ENCODE assay signal across 18 cellular contexts in the genomic region with DNA sequence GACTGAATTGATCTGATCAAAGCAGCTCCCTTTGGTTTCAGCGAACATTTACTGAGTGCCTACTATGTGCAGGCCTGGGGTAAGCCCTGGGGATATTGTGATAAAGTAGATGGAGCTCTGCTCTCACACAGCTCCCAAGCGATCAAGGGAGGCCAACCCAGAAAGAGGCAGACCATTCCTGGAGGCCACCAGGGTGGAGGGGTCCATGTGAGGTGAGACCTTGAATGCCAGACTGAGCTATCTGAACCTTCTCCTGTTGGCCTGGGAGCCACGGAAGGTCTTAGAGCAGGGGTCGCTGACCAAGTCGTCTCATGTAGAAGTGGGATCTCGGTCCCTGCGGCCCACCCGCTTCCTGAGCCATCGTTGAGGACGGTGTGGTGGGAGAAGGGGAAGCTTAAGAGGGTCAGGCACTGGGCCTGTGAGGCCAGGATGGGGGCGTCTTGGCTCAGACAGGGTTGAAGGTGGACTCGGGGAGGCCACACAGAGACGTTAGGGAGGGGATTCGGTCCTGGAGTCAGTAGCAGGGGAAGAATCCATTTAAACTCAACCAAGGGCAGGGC.
"Had no signal": no experiment of that assay in that cellular context is flagged by ENCODE, and none has a peak within 500 bp of the region (broad histone marks: within the 10 kb centered on the region; RNA-seq: fewer than 3 reads in every experiment).

No MANE protein-coding gene starts in this region.

- H3K4me3 Mint-ChIP-seq: activated naive CD8-positive, alpha-beta T cell treated with anti-CD3 and anti-CD28 coated beads, Interleukin-2, amount 10 ng/mL, durations not matched to agents 7 days and 5 days; activated T-helper 1 cell treated with anti-CD3 and anti-CD28 coated beads, Interleukin-12 subunit alpha, Interleukin-12 subunit beta, Interleukin-2, Interleukin-4 antibody, amounts not matched to agents 30 ng/mL and 10 ng/mL and 1 ng/mL, durations not matched to agents 14 hours and 24 hours and 36 hours; immature natural killer cell; naive thymus-derived CD4-positive, alpha-beta T cell; type B pancreatic cell had no signal

- H3K27me3 ChIP-seq: brain microvascular endothelial cell, gastrocnemius medialis, heart left ventricle had no signal

- H3K27me3 Mint-ChIP-seq: naive thymus-derived CD4-positive, alpha-beta T cell; type B pancreatic cell had no signal

- H3K9me3 ChIP-seq: gastrocnemius medialis, heart left ventricle, lower lobe of right lung had no signal

- H3K27ac ChIP-seq: brain microvascular endothelial cell, lower lobe of right lung had no signal

- H3K9me3 Mint-ChIP-seq: activated naive CD8-positive, alpha-beta T cell treated with anti-CD3 and anti-CD28 coated beads, Interleukin-2, amount 10 ng/mL, durations not matched to agents 7 days and 5 days; activated T-helper 1 cell treated with anti-CD3 and anti-CD28 coated beads, Interleukin-12 subunit alpha, Interleukin-12 subunit beta, Interleukin-2, Interleukin-4 antibody, amounts not matched to agents 30 ng/mL and 10 ng/mL and 1 ng/mL, durations not matched to agents 14 hours and 24 hours and 36 hours; immature natural killer cell; naive thymus-derived CD4-positive, alpha-beta T cell; type B pancreatic cell had no signal

- H3K36me3 Mint-ChIP-seq: activated naive CD8-positive, alpha-beta T cell treated with anti-CD3 and anti-CD28 coated beads, Interleukin-2, amount 10 ng/mL, durations not matched to agents 7 days and 5 days; immature natural killer cell; naive thymus-derived CD4-positive, alpha-beta T cell; type B pancreatic cell had no signal

- ATAC-seq: gastrocnemius medialis; heart left ventricle; naive thymus-derived CD4-positive, alpha-beta T cell had no signal

- H3K36me3 ChIP-seq: brain microvascular endothelial cell, gastrocnemius medialis, heart left ventricle, lower lobe of right lung had no signal

- H3K4me1 Mint-ChIP-seq: immature natural killer cell had no signal

- H3K4me3 ChIP-seq: gastrocnemius medialis, heart left ventricle, lower lobe of right lung had no signal

- H3K27ac Mint-ChIP-seq: activated naive CD8-positive, alpha-beta T cell treated with anti-CD3 and anti-CD28 coated beads, Interleukin-2, amount 10 ng/mL, durations not matched to agents 7 days and 5 days; activated T-helper 1 cell treated with anti-CD3 and anti-CD28 coated beads, Interleukin-12 subunit alpha, Interleukin-12 subunit beta, Interleukin-2, Interleukin-4 antibody, amounts not matched to agents 30 ng/mL and 10 ng/mL and 1 ng/mL, durations not matched to agents 14 hours and 24 hours and 36 hours; immature natural killer cell had no signal

- DNase-seq: activated CD4-positive, alpha-beta T cell treated with anti-CD3 and anti-CD28 coated beads, Interleukin-2, amount 50 U/mL, for 1 hour; activated CD8-positive, alpha-beta memory T cell treated with anti-CD3 and anti-CD28 coated beads for 24 hours; activated naive CD8-positive, alpha-beta T cell treated with anti-CD3 and anti-CD28 coated beads, Interleukin-2, amount 10 ng/mL, durations not matched to agents 7 days and 5 days; anterior cingulate cortex; brain microvascular endothelial cell; cortex of kidney; effector CD4-positive, alpha-beta T cell; gastrocnemius medialis; immature natural killer cell; lower lobe of right lung; naive thymus-derived CD4-positive, alpha-beta T cell; retina; stimulated activated CD4-positive, alpha-beta T cell treated with anti-CD3 and anti-CD28 coated beads, Interleukin-2, amount 100 ng/mL, for 48 hours; stimulated activated naive CD4-positive, alpha-beta T cell; substantia nigra had no signal
